8 cellular contexts compared by ENCODE assay signal in genomic region chr4:6574747-6575502, GRCh38. TPM values are rescaled to one million over a fixed set of nuclear protein-coding genes. Genes with fewer than 3 reads are reported as not detected.
A peak's percentile ranks its signal among the peaks of the same experiment; 100 is the strongest.
DNase-seq lines count a peak whose midpoint lies in the region; ATAC-seq and TF ChIP-seq lines count a peak whose summit lies in the region.

TSS of gene MAN2B2 (plus strand) at chr4:6575189. CDS start at chr4:6575211, 22 bp downstream.

- intact Hi-C loops in heart right ventricle (cut with DNase I), result loop anchor here in 1 of 10 donors (5.0 kb wide), 1 partner anchor 67 kb away; the partner anchor contains the start of gene MRFAP1

- DNase-seq in GM12864 (ENCODE audit: low read depth), result no peak
- peak; percentile 69 for DNase-seq in HFFc6
- peak; percentile 63 for DNase-seq in NCI-H1048 (lab: John Stamatoyannopoulos, UW)
- DNase-seq in T-helper 1 cell, result peak; percentile 70 to 81 (median 75)
- peak; percentile 86 to 92 for DNase-seq in heart right ventricle
- peak; percentile 88 for DNase-seq in progenitor cell of endocrine pancreas (ENCODE audit: low spot score, unreplicated experiment)
- peak; percentile 91 to 99 for DNase-seq in upper lobe of left lung

- TF ChIP-seq EP300 in upper lobe of left lung (IDR thresholded peaks at IDR 0.05), result no peak

- TF ChIP-seq POLR2A in upper lobe of left lung (IDR thresholded peaks at IDR 0.05), result peak in 2 of 4 donors; percentile 56 to 80

- no peaks in the 10 kb centered on the region for H3K4me1 Mint-ChIP-seq in HFFc6 (ENCODE audit: low read depth)
- H3K4me1 Mint-ChIP-seq in progenitor cell of endocrine pancreas (ENCODE audit: low read depth), result no peaks in the 10 kb centered on the region

- peak; percentile 95 to 98 (median 96) for ATAC-seq in heart right ventricle
- peak; percentile 91 to 98 for ATAC-seq in upper lobe of left lung (ENCODE audit: low FRiP score in 2 of 2)

- H3K27me3 Mint-ChIP-seq in HFFc6 (ENCODE audit: insufficient read depth) (peaks cover 26% of the 10 kb centered on the region), progenitor cell of endocrine pancreas (peaks cover 27% of the 10 kb centered on the region)

- H3K27ac Mint-ChIP-seq in HFFc6 (peak within 1 kb of the TSS; percentile 59), progenitor cell of endocrine pancreas (peak within 1 kb of the TSS; percentile 21)

- H3K36me3 ChIP-seq in heart right ventricle (peaks cover 0 to 31% (median 12%) of the 10 kb centered on the region in 9 donors), upper lobe of left lung (peaks cover 0 to 30% (median 20%) of the 10 kb centered on the region in 4 donors)

- H3K9me3 ChIP-seq in heart right ventricle (no peaks in the 10 kb centered on the region), upper lobe of left lung (no peaks in the 10 kb centered on the region)

- H3K36me3 Mint-ChIP-seq in HFFc6 (ENCODE audit: low read depth) (peaks cover 27% of the 10 kb centered on the region), progenitor cell of endocrine pancreas (ENCODE audit: insufficient read depth) (peaks cover 8% of the 10 kb centered on the region)

- no peak for TF ChIP-seq CTCF in GM12864 (IDR thresholded peaks at IDR 0.05; ENCODE audit: low read depth, low read length, missing control alignments)
- peak; percentile 48 for TF ChIP-seq CTCF in HFFc6 (IDR thresholded peaks at IDR 0.05)
- peak in 1 of 9 donors; percentile 17 for TF ChIP-seq CTCF in heart right ventricle (IDR thresholded peaks at IDR 0.05)
- peak; percentile 48 for TF ChIP-seq CTCF in progenitor cell of endocrine pancreas (IDR thresholded peaks at IDR 0.05; ENCODE audit: unreplicated experiment)
- TF ChIP-seq CTCF in upper lobe of left lung (IDR thresholded peaks at IDR 0.05), result peak in 2 of 6 experiments; percentile 42 to 60

- H3K27me3 ChIP-seq in heart right ventricle (no peaks in the 10 kb centered on the region), upper lobe of left lung (no peaks in the 10 kb centered on the region)

- H3K4me3 Mint-ChIP-seq in HFFc6 (peak within 1 kb of the TSS; percentile 90), progenitor cell of endocrine pancreas (ENCODE audit: low read depth) (peak within 1 kb of the TSS; percentile 80)

- H3K27ac ChIP-seq in adipose tissue (ENCODE audit: low read depth, low read length), result no peak within 1 kb of the TSS
- peak within 1 kb of the TSS in 9 of 10 donors; percentile 30 to 91 (median 55) for H3K27ac ChIP-seq in heart right ventricle
- peak within 1 kb of the TSS; percentile 51 to 87 (median 72) for H3K27ac ChIP-seq in upper lobe of left lung

- peaks cover 0 to 21% (median 15%) of the 10 kb centered on the region in 9 donors for H3K4me1 ChIP-seq in heart right ventricle
- peaks cover 13 to 21% (median 15%) of the 10 kb centered on the region in 4 donors for H3K4me1 ChIP-seq in upper lobe of left lung

- H3K4me3 ChIP-seq in GM12864 (ENCODE audit: low read depth, low read length) (peak within 1 kb of the TSS; percentile 87), heart right ventricle (peak within 1 kb of the TSS; percentile 70 to 99 (median 86)), upper lobe of left lung (peak within 1 kb of the TSS; percentile 69 to 98 (median 82))

- 0% methylated on average over 29 to 62 of the region's 62 CpGs for WGBS in adipose tissue, 3 donors
- 1% methylated on average over 59 to 62 of the region's 62 CpGs for WGBS in heart right ventricle, 2 donors
- WGBS in upper lobe of left lung, 2 donors, result 0 to 1% methylated on average over 16 to 28 of the region's 62 CpGs

- H3K9me3 Mint-ChIP-seq in HFFc6 (peaks cover 9% of the 10 kb centered on the region; the same call in 1 of the 2 replicates), progenitor cell of endocrine pancreas (ENCODE audit: low read depth) (no peaks in the 10 kb centered on the region)

RNA-seq across cellular contexts. Expression of gene MAN2B2, which starts in this region (rescaled TPM):
- total RNA-seq in HFFc6 (2021; fragmentation: NEBNext Ultra II Directional; extraction: Animal tissue kit (Norgen Biotek cat#: 25700)), result 10 to 100 TPM; 35.8 to 44.5 (median 40.5) TPM
- polyA plus RNA-seq in adipose tissue (10 to 100 TPM in 2 of 3 donors, 1 to 10 TPM in 1; 8.7 to 14.9 (median 13.0) TPM), heart right ventricle (10 to 100 TPM in 1 of 2 donors, 1 to 10 TPM in 1; 6.0 to 10.6 TPM)
- total RNA-seq in heart right ventricle (10 to 100 TPM; 14.6 to 27.1 (median 18.6) TPM), progenitor cell of endocrine pancreas (25.4 and 26.2 TPM in 2 replicates), upper lobe of left lung (10 to 100 TPM; 17.4 to 44.0 (median 35.4) TPM)
